1 cellular context compared by ENCODE assay signal in the genomic region with DNA sequence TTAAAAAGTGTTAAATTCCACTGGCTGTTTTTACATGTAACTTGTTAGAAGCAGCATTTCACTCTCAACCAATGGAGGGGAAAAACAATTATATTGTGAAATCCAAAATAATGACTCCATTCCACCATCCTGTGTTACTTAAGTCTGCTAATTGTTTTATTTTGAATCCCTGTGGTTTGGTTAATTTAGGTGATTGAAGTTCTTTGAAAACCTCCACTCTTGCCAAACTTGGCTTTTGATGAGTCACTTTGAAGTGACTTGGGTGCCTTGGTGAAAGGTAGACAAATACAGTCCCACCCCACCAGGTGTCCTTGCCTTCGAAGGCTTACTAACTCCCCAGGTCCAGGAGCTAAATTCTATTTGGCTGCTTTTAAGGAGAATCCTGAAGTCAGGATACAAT.
TF ChIP-seq lines count a peak whose summit lies in the region.

No MANE protein-coding gene starts in this region.

TF ChIP-seq in IMR-90, 13 proteins besides CTCF, POLR2A, EP300 and RAD21 (continued from another document):
- TF ChIP-seq, protein P1, sequence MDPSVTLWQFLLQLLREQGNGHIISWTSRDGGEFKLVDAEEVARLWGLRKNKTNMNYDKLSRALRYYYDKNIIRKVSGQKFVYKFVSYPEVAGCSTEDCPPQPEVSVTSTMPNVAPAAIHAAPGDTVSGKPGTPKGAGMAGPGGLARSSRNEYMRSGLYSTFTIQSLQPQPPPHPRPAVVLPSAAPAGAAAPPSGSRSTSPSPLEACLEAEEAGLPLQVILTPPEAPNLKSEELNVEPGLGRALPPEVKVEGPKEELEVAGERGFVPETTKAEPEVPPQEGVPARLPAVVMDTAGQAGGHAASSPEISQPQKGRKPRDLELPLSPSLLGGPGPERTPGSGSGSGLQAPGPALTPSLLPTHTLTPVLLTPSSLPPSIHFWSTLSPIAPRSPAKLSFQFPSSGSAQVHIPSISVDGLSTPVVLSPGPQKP (IDR thresholded peaks at IDR 0.05; ENCODE audit: borderline replicate concordance, low read depth, low read length) = no peak
- TF ChIP-seq RCOR1 (IDR thresholded peaks at IDR 0.05; ENCODE audit: insufficient replicate concordance, low read length) (no peak), RFX5 (IDR thresholded peaks at IDR 0.05; ENCODE audit: low read depth, low read length) (no peak), SMC3 (IDR thresholded peaks at IDR 0.05; ENCODE audit: low read depth, low read length) (no peak), CHD1 (IDR thresholded peaks at IDR 0.05; ENCODE audit: low read depth, low read length) (no peak), MAZ (IDR thresholded peaks at IDR 0.05; ENCODE audit: borderline replicate concordance, low read depth, low read length) (no peak), FOS (IDR thresholded peaks at IDR 0.05; ENCODE audit: low read depth, low read length) (no peak), BHLHE40 (IDR thresholded peaks at IDR 0.05; ENCODE audit: low read depth, low read length) (no peak)
- TF ChIP-seq, protein P2, sequence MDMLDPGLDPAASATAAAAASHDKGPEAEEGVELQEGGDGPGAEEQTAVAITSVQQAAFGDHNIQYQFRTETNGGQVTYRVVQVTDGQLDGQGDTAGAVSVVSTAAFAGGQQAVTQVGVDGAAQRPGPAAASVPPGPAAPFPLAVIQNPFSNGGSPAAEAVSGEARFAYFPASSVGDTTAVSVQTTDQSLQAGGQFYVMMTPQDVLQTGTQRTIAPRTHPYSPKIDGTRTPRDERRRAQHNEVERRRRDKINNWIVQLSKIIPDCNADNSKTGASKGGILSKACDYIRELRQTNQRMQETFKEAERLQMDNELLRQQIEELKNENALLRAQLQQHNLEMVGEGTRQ (IDR thresholded peaks at IDR 0.05; ENCODE audit: low read depth, low read length) = no peak
